2 cellular contexts compared by ENCODE assay signal in the genomic region with DNA sequence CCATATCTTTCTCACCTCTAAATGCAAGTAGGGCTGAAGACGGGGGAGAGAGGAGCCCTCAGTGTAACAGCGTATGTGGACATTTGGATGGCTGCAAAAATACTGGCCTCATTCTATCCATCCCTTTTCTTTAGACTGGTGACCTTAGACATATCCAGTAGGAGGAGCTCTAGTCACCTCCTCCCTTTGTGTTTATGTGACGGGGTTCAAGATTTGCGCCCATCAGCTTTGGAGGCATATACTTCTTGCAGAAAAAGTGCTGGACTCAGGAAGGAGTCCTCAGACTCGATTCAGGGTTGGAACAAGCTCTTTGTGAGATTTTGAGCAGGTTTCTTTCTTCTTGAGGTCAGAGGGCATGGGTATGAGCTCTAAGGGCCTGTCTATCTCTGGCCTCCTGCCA.
TF ChIP-seq lines count a peak whose summit lies in the region.

No MANE protein-coding gene starts in this region.

TF ChIP-seq in HepG2, 621 proteins besides CTCF, POLR2A, EP300 and RAD21:
- TF ChIP-seq, protein P1, sequence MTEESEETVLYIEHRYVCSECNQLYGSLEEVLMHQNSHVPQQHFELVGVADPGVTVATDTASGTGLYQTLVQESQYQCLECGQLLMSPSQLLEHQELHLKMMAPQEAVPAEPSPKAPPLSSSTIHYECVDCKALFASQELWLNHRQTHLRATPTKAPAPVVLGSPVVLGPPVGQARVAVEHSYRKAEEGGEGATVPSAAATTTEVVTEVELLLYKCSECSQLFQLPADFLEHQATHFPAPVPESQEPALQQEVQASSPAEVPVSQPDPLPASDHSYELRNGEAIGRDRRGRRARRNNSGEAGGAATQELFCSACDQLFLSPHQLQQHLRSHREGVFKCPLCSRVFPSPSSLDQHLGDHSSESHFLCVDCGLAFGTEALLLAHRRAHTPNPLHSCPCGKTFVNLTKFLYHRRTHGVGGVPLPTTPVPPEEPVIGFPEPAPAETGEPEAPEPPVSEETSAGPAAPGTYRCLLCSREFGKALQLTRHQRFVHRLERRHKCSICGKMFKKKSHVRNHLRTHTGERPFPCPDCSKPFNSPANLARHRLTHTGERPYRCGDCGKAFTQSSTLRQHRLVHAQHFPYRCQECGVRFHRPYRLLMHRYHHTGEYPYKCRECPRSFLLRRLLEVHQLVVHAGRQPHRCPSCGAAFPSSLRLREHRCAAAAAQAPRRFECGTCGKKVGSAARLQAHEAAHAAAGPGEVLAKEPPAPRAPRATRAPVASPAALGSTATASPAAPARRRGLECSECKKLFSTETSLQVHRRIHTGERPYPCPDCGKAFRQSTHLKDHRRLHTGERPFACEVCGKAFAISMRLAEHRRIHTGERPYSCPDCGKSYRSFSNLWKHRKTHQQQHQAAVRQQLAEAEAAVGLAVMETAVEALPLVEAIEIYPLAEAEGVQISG (CRISPR knock-in tag; IDR thresholded peaks at IDR 0.05): no peak
- TF ChIP-seq ZNF841 (CRISPR knock-in tag; IDR thresholded peaks at IDR 0.05; ENCODE audit: borderline replicate concordance) (no peak), ZNF678 (CRISPR knock-in tag; IDR thresholded peaks at IDR 0.05) (no peak), ZNF260 (CRISPR knock-in tag; IDR thresholded peaks at IDR 0.05; ENCODE audit: borderline replicate concordance, low read depth) (no peak), ZNF367 (CRISPR knock-in tag; IDR thresholded peaks at IDR 0.05; ENCODE audit: borderline replicate concordance) (no peak), ZFP91 (CRISPR knock-in tag; IDR thresholded peaks at IDR 0.05; ENCODE audit: borderline replicate concordance) (no peak), BCL3 (CRISPR knock-in tag; IDR thresholded peaks at IDR 0.05) (no peak), SMAD1 (CRISPR knock-in tag; IDR thresholded peaks at IDR 0.05; ENCODE audit: borderline replicate concordance, low read depth) (no peak), NR2F1 (CRISPR knock-in tag; IDR thresholded peaks at IDR 0.05) (no peak), ZNF121 (CRISPR knock-in tag; IDR thresholded peaks at IDR 0.05) (no peak), BRF2 (CRISPR knock-in tag; IDR thresholded peaks at IDR 0.05) (no peak), ASH2L (IDR thresholded peaks at IDR 0.05; ENCODE audit: insufficient read length, low read depth, low read length) (no peak), HIVEP1 (CRISPR knock-in tag; IDR thresholded peaks at IDR 0.05) (no peak), TFAP4 (IDR thresholded peaks at IDR 0.05; ENCODE audit: borderline replicate concordance, low read depth) (no peak), ZBTB21 (CRISPR knock-in tag; IDR thresholded peaks at IDR 0.05) (no peak), MZF1 (CRISPR knock-in tag; IDR thresholded peaks at IDR 0.05; ENCODE audit: borderline replicate concordance) (no peak), DR1 (CRISPR knock-in tag; IDR thresholded peaks at IDR 0.05) (no peak), ESRRA (CRISPR knock-in tag; IDR thresholded peaks at IDR 0.05; ENCODE audit: low read depth) (no peak), YEATS4 (CRISPR knock-in tag; IDR thresholded peaks at IDR 0.05; ENCODE audit: borderline replicate concordance) (no peak)

TF ChIP-seq in GM12891, 5 proteins besides CTCF, POLR2A, EP300 and RAD21:
- TF ChIP-seq TAF1 (IDR thresholded peaks at IDR 0.05; ENCODE audit: low read depth, low read length) (no peak), SPI1 (IDR thresholded peaks at IDR 0.05; ENCODE audit: low read depth, low read length) (no peak), POU2F2 (IDR thresholded peaks at IDR 0.05; ENCODE audit: low read depth, low read length) (no peak), POLR2AphosphoS5 (IDR thresholded peaks at IDR 0.05; ENCODE audit: low read depth, low read length) (no peak), PAX5 (IDR thresholded peaks at IDR 0.05; ENCODE audit: insufficient read depth, low read length, severe bottlenecking) (no peak)
